8 cellular contexts compared by ENCODE assay signal in genomic region chr17:67717624-67718324, GRCh38.
DNase-seq lines count a peak whose midpoint lies in the region; ATAC-seq lines count a peak whose summit lies in the region.

Gene NOL11 (plus strand): TSS chr17:67717936. CDS start chr17:67717948, 12 bp downstream.

- H3K27ac Mint-ChIP-seq in central memory CD8-positive, alpha-beta T cell (ENCODE audit: low read depth) = peak within 1 kb of the TSS; percentile 98

- H3K9me3 Mint-ChIP-seq in central memory CD8-positive, alpha-beta T cell = no peaks in the 10 kb centered on the region

- peaks cover 20% of the 10 kb centered on the region for H3K4me1 Mint-ChIP-seq in central memory CD8-positive, alpha-beta T cell

- H3K4me3 Mint-ChIP-seq in central memory CD8-positive, alpha-beta T cell = peak within 1 kb of the TSS; percentile 99

- ATAC-seq in GM19035 (IDR thresholded peaks at IDR 0.05; ENCODE audit: unreplicated experiment) (peak; percentile 97), HG03354 (IDR thresholded peaks at IDR 0.05; ENCODE audit: poor library complexity, severe bottlenecking, unreplicated experiment) (peak; percentile 95)
- peak; percentile 93 for ATAC-seq in central memory CD8-positive, alpha-beta T cell (replicated peaks; ENCODE audit: extremely low read depth, poor library complexity, severe bottlenecking)

- peaks cover 37% of the 10 kb centered on the region for H3K36me3 Mint-ChIP-seq in central memory CD8-positive, alpha-beta T cell (ENCODE audit: insufficient read depth)

- no peaks in the 10 kb centered on the region for H3K27me3 Mint-ChIP-seq in central memory CD8-positive, alpha-beta T cell

- DNase-seq in AML-193 (lab: John Stamatoyannopoulos, UW) = peak; percentile 99
- peak; percentile 91 to 99 for DNase-seq in NCI-H446 (lab: John Stamatoyannopoulos, UW)
- peak; percentile 99 for DNase-seq in activated CD4-positive, CD25-positive, alpha-beta regulatory T cell treated with anti-CD3 and anti-CD28 coated beads, Interleukin-2, amount 50 U/mL, for 16 hours (ENCODE audit: low read depth, low spot score)
- DNase-seq in central memory CD8-positive, alpha-beta T cell (ENCODE audit: low spot score in 2 of 2) = peak; percentile 99
- DNase-seq in inferior parietal cortex (ENCODE audit: extremely low spot score) = peak; percentile 99
- DNase-seq in stimulated activated CD4-positive, alpha-beta T cell treated with anti-CD3 and anti-CD28 coated beads, Interleukin-12 subunit alpha, Interleukin-12 subunit beta, amount 100 ng/mL, for 24 hours (ENCODE audit: low read depth in 2 of 2) = peak; percentile 98 to 99

Comparison
In these comparisons a context has a peak if more than half of its experiments do, and no peak if none do; other contexts are left out.
1. Peak in every context shown above with its lines: DNase-seq and ATAC-seq.